ENCODE assay signal across 1 cellular context in the genomic region with DNA sequence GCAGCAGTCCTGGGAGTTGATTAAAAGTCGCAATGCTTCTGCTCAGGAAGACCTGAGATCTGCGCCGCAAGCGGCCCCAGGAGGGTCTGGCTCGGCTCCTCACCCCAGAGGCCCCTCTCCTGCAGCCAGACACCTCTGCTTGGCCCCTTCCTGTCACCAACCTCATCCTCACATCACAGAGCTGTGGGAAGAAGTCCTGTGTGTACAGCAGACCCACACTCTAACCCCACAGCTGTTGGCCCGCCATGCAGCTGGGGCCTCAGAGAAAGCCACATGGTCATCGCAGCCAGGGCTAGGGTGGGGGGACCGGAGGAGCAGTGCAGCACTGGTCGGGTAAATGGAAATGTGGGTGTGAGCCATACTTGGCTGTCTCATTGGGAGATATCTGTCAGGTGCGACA.
TF ChIP-seq lines count a peak whose summit lies in the region.

No MANE protein-coding gene starts in this region.

TF ChIP-seq in IMR-90, 13 proteins besides CTCF, POLR2A, EP300 and RAD21:
- TF ChIP-seq SMC3 (IDR thresholded peaks at IDR 0.05; ENCODE audit: low read depth, low read length) (no peak), BHLHE40 (IDR thresholded peaks at IDR 0.05; ENCODE audit: low read depth, low read length) (no peak), MAFK (IDR thresholded peaks at IDR 0.05; ENCODE audit: low read depth, low read length) (no peak), RCOR1 (IDR thresholded peaks at IDR 0.05; ENCODE audit: insufficient replicate concordance, low read length) (no peak), CEBPB (IDR thresholded peaks at IDR 0.05; ENCODE audit: low read depth, low read length) (no peak), MAZ (IDR thresholded peaks at IDR 0.05; ENCODE audit: borderline replicate concordance, low read depth, low read length) (no peak), NFE2L2 (IDR thresholded peaks at IDR 0.05; ENCODE audit: low read depth, low read length) (no peak), RFX5 (IDR thresholded peaks at IDR 0.05; ENCODE audit: low read depth, low read length) (no peak), MXI1 (IDR thresholded peaks at IDR 0.05; ENCODE audit: borderline replicate concordance, low read depth, low read length) (no peak), CHD1 (IDR thresholded peaks at IDR 0.05; ENCODE audit: low read depth, low read length) (no peak)
- TF ChIP-seq, protein P1, sequence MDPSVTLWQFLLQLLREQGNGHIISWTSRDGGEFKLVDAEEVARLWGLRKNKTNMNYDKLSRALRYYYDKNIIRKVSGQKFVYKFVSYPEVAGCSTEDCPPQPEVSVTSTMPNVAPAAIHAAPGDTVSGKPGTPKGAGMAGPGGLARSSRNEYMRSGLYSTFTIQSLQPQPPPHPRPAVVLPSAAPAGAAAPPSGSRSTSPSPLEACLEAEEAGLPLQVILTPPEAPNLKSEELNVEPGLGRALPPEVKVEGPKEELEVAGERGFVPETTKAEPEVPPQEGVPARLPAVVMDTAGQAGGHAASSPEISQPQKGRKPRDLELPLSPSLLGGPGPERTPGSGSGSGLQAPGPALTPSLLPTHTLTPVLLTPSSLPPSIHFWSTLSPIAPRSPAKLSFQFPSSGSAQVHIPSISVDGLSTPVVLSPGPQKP (IDR thresholded peaks at IDR 0.05; ENCODE audit: borderline replicate concordance, low read depth, low read length), result no peak
